16 cellular contexts compared by ENCODE assay signal in genomic region chr12:6831021-6831420, GRCh38.
"Had no signal": no experiment of that assay in that cellular context is flagged by ENCODE, and none has a peak within 500 bp of the region (broad histone marks: within the 10 kb centered on the region; RNA-seq: fewer than 3 reads in every experiment).

No MANE protein-coding gene starts in this region.

- DNase-seq: activated CD4-positive, alpha-beta T cell treated with anti-CD3 and anti-CD28 coated beads for 4 hours; activated naive CD4-positive, alpha-beta T cell treated with anti-CD3 and anti-CD28 coated beads for 36 hours; amygdala; left ventricle myocardium inferior; nucleus accumbens; stimulated activated CD4-positive, alpha-beta T cell treated with anti-CD3 and anti-CD28 coated beads, Interleukin-1b, Interleukin-23, amount 100 ng/mL, for 48 hours; stimulated activated naive B cell treated with anti-CD40 and anti-IgM and Interleukin-4, amounts not matched to agents 10 μg/mL and 1 μg/mL and 100 μg/mL, for 72 hours; T1000; trophoblast cell had no signal

- H3K9me3 Mint-ChIP-seq: activated naive CD4-positive, alpha-beta T cell treated with anti-CD3 and anti-CD28 coated beads for 36 hours; memory B cell; stimulated activated naive B cell treated with anti-CD40 and anti-IgM and Interleukin-4, amounts not matched to agents 10 μg/mL and 1 μg/mL and 100 μg/mL, for 72 hours had no signal

- H3K9me3 ChIP-seq: breast epithelium, esophagus muscularis mucosa, left ventricle myocardium inferior, prostate gland, right lobe of liver, spleen had no signal

- H3K36me3 ChIP-seq: breast epithelium, right lobe of liver had no signal

- H3K27ac ChIP-seq: prostate gland, right lobe of liver, spleen had no signal

- H3K36me3 Mint-ChIP-seq: memory B cell; stimulated activated naive B cell treated with anti-CD40 and anti-IgM and Interleukin-4, amounts not matched to agents 10 μg/mL and 1 μg/mL and 100 μg/mL, for 72 hours had no signal

- H3K4me3 Mint-ChIP-seq: activated naive CD4-positive, alpha-beta T cell treated with anti-CD3 and anti-CD28 coated beads for 36 hours; memory B cell; stimulated activated naive B cell treated with anti-CD40 and anti-IgM and Interleukin-4, amounts not matched to agents 10 μg/mL and 1 μg/mL and 100 μg/mL, for 72 hours had no signal

- ATAC-seq: activated T-helper 17 cell treated with anti-CD3 and anti-CD28 coated beads, Interleukin-2, amount 50 U/mL, for 72 hours; right lobe of liver; stimulated activated naive B cell treated with anti-CD40 and anti-IgM and Interleukin-4, amounts not matched to agents 10 μg/mL and 1 μg/mL and 100 μg/mL, for 72 hours had no signal

- H3K27me3 ChIP-seq: breast epithelium, esophagus muscularis mucosa, right lobe of liver had no signal

- H3K4me1 ChIP-seq: prostate gland had no signal

- H3K4me3 ChIP-seq: breast epithelium, esophagus muscularis mucosa, left ventricle myocardium inferior, prostate gland, right lobe of liver, spleen had no signal

- H3K27ac Mint-ChIP-seq: activated naive CD4-positive, alpha-beta T cell treated with anti-CD3 and anti-CD28 coated beads for 36 hours; activated T-helper 17 cell treated with anti-CD3 and anti-CD28 coated beads, Interleukin-2, amount 50 U/mL, for 72 hours; memory B cell; stimulated activated naive B cell treated with anti-CD40 and anti-IgM and Interleukin-4, amounts not matched to agents 10 μg/mL and 1 μg/mL and 100 μg/mL, for 72 hours had no signal
